ENCODE assay signal across 22 cellular contexts in the genomic region with DNA sequence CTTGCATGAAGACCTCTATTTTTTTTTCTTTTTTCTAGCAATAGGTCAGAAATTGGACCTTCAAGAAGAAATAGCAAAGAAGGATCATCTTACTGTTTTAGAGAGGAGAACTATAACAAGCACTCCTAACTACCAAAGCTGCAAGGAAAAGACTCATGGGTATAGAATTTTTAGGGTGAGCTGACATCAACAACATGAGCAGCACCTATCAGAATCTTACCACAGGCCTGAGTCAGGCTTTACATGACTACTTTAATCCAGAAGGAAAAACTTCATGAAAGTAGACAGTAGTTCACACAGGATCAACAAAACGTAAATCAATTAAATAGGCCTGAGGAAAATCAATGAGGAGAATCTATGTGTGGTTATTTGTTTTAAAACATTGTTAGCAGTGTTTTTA.
DNase-seq lines count a peak whose midpoint lies in the region; ATAC-seq, FAIRE-seq and TF ChIP-seq lines count a peak whose summit lies in the region.
"Had no signal": no experiment of that assay in that cellular context is flagged by ENCODE, and none has a peak within 500 bp of the region (broad histone marks: within the 10 kb centered on the region; RNA-seq: fewer than 3 reads in every experiment).

No MANE protein-coding gene starts in this region.

- H3K9me1 ChIP-seq in K562 (ENCODE audit: control insufficient read depth, insufficient read depth, low read length) = no peaks in the 10 kb centered on the region

- intact Hi-C loops in K562 (cut with micrococcal nuclease) (no loop called here), A673 (cut with micrococcal nuclease; ENCODE audit: unreplicated experiment) (no loop called here), CD14-positive monocyte (cut with micrococcal nuclease) (no loop called here)

- CTCF ChIA-PET in AG04450 (lab: Charles Lee) (no interaction called here), K562 (lab: Yijun Ruan, JAX; ENCODE audit: low intra/inter-chr PET ratio) (no interaction called here), A673 (lab: Charles Lee) (no interaction called here)
- CTCF ChIA-PET in activated CD8-positive, alpha-beta T cell treated with anti-CD3 and anti-CD28 coated beads, Interleukin-2, amount 10 ng/mL, durations not matched to agents 7 days and 5 days (lab: Charles Lee) = interaction anchor here (1.1 to 1.5 kb wide), 3 partner anchors 9 to 46 kb away, joined by 3 to 6 read pairs (median 3); no protein-coding TSS in a partner anchor

- TF ChIP-seq CTCF in AG04450 (IDR thresholded peaks at IDR 0.05; ENCODE audit: low read depth, low read length) (no peak), K562 (IDR thresholded peaks at IDR 0.05 in 2 of 3, conservative IDR thresholded peaks at IDR 0.05 in 1 of 3; ENCODE audit: insufficient read depth in 2 of 3, low read depth in 1 of 3, low read length in 3 of 3) (no peak), nephron progenitor cell (IDR thresholded peaks at IDR 0.05) (no peak), A673 (conservative IDR thresholded peaks at IDR 0.05; ENCODE audit: low read depth, low read length) (no peak), CD14-positive monocyte (IDR thresholded peaks at IDR 0.05) (no peak)

- POLR2A ChIA-PET in AG04450 (lab: Yijun Ruan, JAX) = no interaction called here
- POLR2A ChIA-PET in K562 (lab: Yijun Ruan, JAX) = no interaction called here
- POLR2A ChIA-PET in activated CD8-positive, alpha-beta T cell treated with anti-CD3 and anti-CD28 coated beads, Interleukin-2, amount 10 ng/mL, durations not matched to agents 7 days and 5 days (lab: Charles Lee) = no interaction called here
- POLR2A ChIA-PET in A673 (lab: Charles Lee; ENCODE audit: low non-redundant PET) = no interaction called here

- H3K36me3 Mint-ChIP-seq in nephron progenitor cell (ENCODE audit: low read depth) (peaks cover 11% of the 10 kb centered on the region), CD14-positive monocyte (no peaks in the 10 kb centered on the region)
- peaks cover 3% of the 10 kb centered on the region for H3K36me3 Mint-ChIP-seq in activated CD8-positive, alpha-beta T cell treated with anti-CD3 and anti-CD28 coated beads, Interleukin-2, amount 10 ng/mL, durations not matched to agents 7 days and 5 days (ENCODE audit: low read depth)
- H3K36me3 Mint-ChIP-seq: activated CD4-positive, alpha-beta memory T cell treated with anti-CD3 and anti-CD28 coated beads for 36 hours; natural killer cell; stimulated activated naive B cell treated with anti-CD40 and anti-IgM and Interleukin-4, amounts not matched to agents 10 μg/mL and 1 μg/mL and 100 μg/mL, for 72 hours; type B pancreatic cell had no signal

- H3K27me3 ChIP-seq in AG04450 (ENCODE audit: control insufficient read depth, insufficient read depth, low read length) = no peaks in the 10 kb centered on the region
- no peaks in the 10 kb centered on the region for H3K27me3 ChIP-seq in K562 (ENCODE audit: control insufficient read depth in 2 of 2, insufficient read depth in 2 of 2, low read length in 2 of 2)
- no peaks in the 10 kb centered on the region for H3K27me3 ChIP-seq in A673 (replicated peaks; ENCODE audit: insufficient read depth, low read depth, low read length, poor library complexity)

- no peak for TF ChIP-seq POLR2A in K562 (conservative IDR thresholded peaks at IDR 0.05)

- H3K4me1 Mint-ChIP-seq in nephron progenitor cell = peaks cover 44% of the 10 kb centered on the region
- H3K4me1 Mint-ChIP-seq in activated CD8-positive, alpha-beta T cell treated with anti-CD3 and anti-CD28 coated beads, Interleukin-2, amount 10 ng/mL, durations not matched to agents 7 days and 5 days (ENCODE audit: low read depth) = peaks cover 20% of the 10 kb centered on the region
- no peaks in the 10 kb centered on the region for H3K4me1 Mint-ChIP-seq in CD14-positive monocyte
- H3K4me1 Mint-ChIP-seq: natural killer cell had no signal

- no peak overlapping the region for H3K9ac ChIP-seq in K562 (ENCODE audit: insufficient read depth in 1 of 2, low read depth in 2 of 2, low read length in 2 of 2)

- ATAC-seq in K562 = no peak
- ATAC-seq in activated CD8-positive, alpha-beta T cell treated with anti-CD3 and anti-CD28 coated beads, Interleukin-2, amount 10 ng/mL, durations not matched to agents 7 days and 5 days = no peak
- ATAC-seq: effector memory CD8-positive, alpha-beta T cell; HCT116; natural killer cell; Right ventricle myocardium inferior; stimulated activated naive B cell treated with anti-CD40 and anti-IgM and Interleukin-4, amounts not matched to agents 10 μg/mL and 1 μg/mL and 100 μg/mL, for 72 hours had no signal

- no peaks in the 10 kb centered on the region for H3K4me1 ChIP-seq in K562 (replicated peaks in 1 of 2; ENCODE audit: control insufficient read depth in 2 of 2, insufficient read depth in 2 of 2, low read length in 2 of 2)
- H3K4me1 ChIP-seq in A673 (ENCODE audit: insufficient read depth, low read length, poor library complexity, severe bottlenecking) = no peaks in the 10 kb centered on the region

- H3K9me3 Mint-ChIP-seq in nephron progenitor cell = peaks cover 17% of the 10 kb centered on the region
- H3K9me3 Mint-ChIP-seq in activated CD8-positive, alpha-beta T cell treated with anti-CD3 and anti-CD28 coated beads, Interleukin-2, amount 10 ng/mL, durations not matched to agents 7 days and 5 days (ENCODE audit: insufficient read depth) = no peaks in the 10 kb centered on the region
- H3K9me3 Mint-ChIP-seq in CD14-positive monocyte = peaks cover 0 to 6% (median 0%) of the 10 kb centered on the region in 7 donors
- H3K9me3 Mint-ChIP-seq: activated CD4-positive, alpha-beta memory T cell treated with anti-CD3 and anti-CD28 coated beads for 36 hours; effector memory CD8-positive, alpha-beta T cell; type B pancreatic cell had no signal

- no peaks in the 10 kb centered on the region for H3K36me3 ChIP-seq in K562 (ENCODE audit: control insufficient read depth, insufficient read depth, low read length)
- H3K36me3 ChIP-seq in A673 (ENCODE audit: insufficient read depth, low read length, poor library complexity, severe bottlenecking) = no peaks in the 10 kb centered on the region

- H3K4me3 Mint-ChIP-seq in nephron progenitor cell (no peak overlapping the region), CD14-positive monocyte (no peak overlapping the region)
- H3K4me3 Mint-ChIP-seq in activated CD8-positive, alpha-beta T cell treated with anti-CD3 and anti-CD28 coated beads, Interleukin-2, amount 10 ng/mL, durations not matched to agents 7 days and 5 days = no peak overlapping the region
- H3K4me3 Mint-ChIP-seq: activated CD4-positive, alpha-beta memory T cell treated with anti-CD3 and anti-CD28 coated beads for 36 hours; activated T-helper 1 cell treated with anti-CD3 and anti-CD28 coated beads, Interleukin-12 subunit alpha, Interleukin-12 subunit beta, Interleukin-2, Interleukin-4 antibody, amounts not matched to agents 30 ng/mL and 10 ng/mL and 1 ng/mL, durations not matched to agents 14 hours and 24 hours and 36 hours; effector memory CD8-positive, alpha-beta T cell; natural killer cell; stimulated activated naive B cell treated with anti-CD40 and anti-IgM and Interleukin-4, amounts not matched to agents 10 μg/mL and 1 μg/mL and 100 μg/mL, for 72 hours; type B pancreatic cell had no signal

- BruUV-seq in K562 (replicated peaks; lab: Mats Ljungman, UMichigan) (no TSS peak), A673 (replicated peaks; lab: Mats Ljungman, UMichigan) (no TSS peak)

- H2AFZ ChIP-seq in K562 (ENCODE audit: low read depth, low read length) = peak overlapping the region; percentile 27; the same call in 1 of the 2 replicates

- H3K79me2 ChIP-seq in K562 (ENCODE audit: control insufficient read depth, insufficient read depth, low read length) = no peaks in the 10 kb centered on the region

- H3K27me3 Mint-ChIP-seq in nephron progenitor cell (ENCODE audit: low read depth, poor library complexity) (no peaks in the 10 kb centered on the region), CD14-positive monocyte (ENCODE audit: low read depth in 3 of 3) (peaks cover 0 to 2% (median 1%) of the 10 kb centered on the region in 3 donors)
- no peaks in the 10 kb centered on the region for H3K27me3 Mint-ChIP-seq in activated CD8-positive, alpha-beta T cell treated with anti-CD3 and anti-CD28 coated beads, Interleukin-2, amount 10 ng/mL, durations not matched to agents 7 days and 5 days (ENCODE audit: low read depth)
- H3K27me3 Mint-ChIP-seq: activated CD4-positive, alpha-beta memory T cell treated with anti-CD3 and anti-CD28 coated beads for 36 hours; stimulated activated naive B cell treated with anti-CD40 and anti-IgM and Interleukin-4, amounts not matched to agents 10 μg/mL and 1 μg/mL and 100 μg/mL, for 72 hours; type B pancreatic cell had no signal

- WGBS in K562 (ENCODE audit: insufficient coverage, low coverage, missing lambda C conversion rate) = 9% methylated on average over 1 of the region's 1 CpG

- H3K9me3 ChIP-seq in AG04450 (ENCODE audit: control insufficient read depth, insufficient read depth, low read length) (no peaks in the 10 kb centered on the region), K562 (replicated peaks; ENCODE audit: control insufficient read depth, insufficient read depth, low read depth, low read length) (no peaks in the 10 kb centered on the region), A673 (ENCODE audit: low read depth, low read length, poor library complexity, severe bottlenecking) (no peaks in the 10 kb centered on the region)

- H3K27ac ChIP-seq in AG04450 (ENCODE audit: low read depth, low read length) (no peak overlapping the region), K562 (ENCODE audit: extremely low read depth, low read depth, low read length) (no peak overlapping the region), A673 (ENCODE audit: low read depth, low read length, poor library complexity, severe bottlenecking) (no peak overlapping the region)

- H3K27ac Mint-ChIP-seq in nephron progenitor cell = peak overlapping the region; percentile 11
- no peak overlapping the region for H3K27ac Mint-ChIP-seq in activated CD8-positive, alpha-beta T cell treated with anti-CD3 and anti-CD28 coated beads, Interleukin-2, amount 10 ng/mL, durations not matched to agents 7 days and 5 days
- no peak overlapping the region for H3K27ac Mint-ChIP-seq in CD14-positive monocyte
- H3K27ac Mint-ChIP-seq: activated CD4-positive, alpha-beta memory T cell treated with anti-CD3 and anti-CD28 coated beads for 36 hours; activated T-helper 1 cell treated with anti-CD3 and anti-CD28 coated beads, Interleukin-12 subunit alpha, Interleukin-12 subunit beta, Interleukin-2, Interleukin-4 antibody, amounts not matched to agents 30 ng/mL and 10 ng/mL and 1 ng/mL, durations not matched to agents 14 hours and 24 hours and 36 hours; effector memory CD8-positive, alpha-beta T cell; natural killer cell; stimulated activated naive B cell treated with anti-CD40 and anti-IgM and Interleukin-4, amounts not matched to agents 10 μg/mL and 1 μg/mL and 100 μg/mL, for 72 hours; type B pancreatic cell had no signal

- H3K4me2 ChIP-seq in K562 (ENCODE audit: insufficient read depth, low read length) = no peak overlapping the region

- no peak for FAIRE-seq in K562 (lab: Jason Lieb, UNC)

- no peaks in the 10 kb centered on the region for H4K20me1 ChIP-seq in K562 (replicated peaks; ENCODE audit: control insufficient read depth, insufficient read depth, low read length)

- DNase-seq in AG04450 (ENCODE audit: low read depth, low spot score) = peak; percentile 18
- DNase-seq in HS-5 (ENCODE audit: low read depth) = peak; percentile 16
- DNase-seq in K562 (ENCODE audit: extremely low read depth in 1 of 4, low spot score in 3 of 4) = no peak
- DNase-seq in nephron progenitor cell = no peak
- DNase-seq in NCI-H146 treated with DMSO at 0.1 percent for 48 hours (lab: John Stamatoyannopoulos, UW; ENCODE audit: unreplicated experiment) = no peak
- DNase-seq in activated CD8-positive, alpha-beta T cell treated with anti-CD3 and anti-CD28 coated beads, Interleukin-2, amount 10 ng/mL, durations not matched to agents 7 days and 5 days = no peak
- no peak for DNase-seq in A673 (ENCODE audit: low spot score)
- no peak for DNase-seq in CD14-positive monocyte (ENCODE audit: low spot score)
- DNase-seq: activated CD4-positive, alpha-beta memory T cell treated with anti-CD3 and anti-CD28 coated beads for 36 hours; effector memory CD8-positive, alpha-beta T cell; EL; kidney glomerular epithelial cell; mesendoderm; natural killer cell; NCI-H1092; NCI-H2081 treated with DMSO at 0.1 percent for 48 hours; NCI-H524 treated with DMSO at 0.1 percent for 48 hours; stimulated activated naive B cell treated with anti-CD40 and anti-IgM and Interleukin-4, amounts not matched to agents 10 μg/mL and 1 μg/mL and 100 μg/mL, for 72 hours had no signal

- no peak for TF ChIP-seq RAD21 in K562 (CRISPR knock-in tag; conservative IDR thresholded peaks at IDR 0.05 in 1 of 2, IDR thresholded peaks at IDR 0.05 in 1 of 2)

- in situ Hi-C loops in K562 (cut with MboI) = no loop called here

- H3K4me3 ChIP-seq in AG04450 (ENCODE audit: low read depth, low read length) (no peak overlapping the region), K562 (no peak overlapping the region), A673 (ENCODE audit: low read depth, low read length, poor library complexity, severe bottlenecking) (no peak overlapping the region)

- no peak for TF ChIP-seq EP300 in K562 (IDR thresholded peaks at IDR 0.05; ENCODE audit: low read length)

Comparison
In these comparisons a context has a peak if more than half of its experiments do, and no peak if none do; other contexts are left out.
1. DNase-seq: peak in AG04450 (single experiment) and HS-5 (single experiment); none in K562 (0 of 4), nephron progenitor cell (single experiment), NCI-H146 treated with DMSO at 0.1 percent for 48 hours (single experiment), activated CD8-positive, alpha-beta T cell treated with anti-CD3 and anti-CD28 coated beads, Interleukin-2, amount 10 ng/mL, durations not matched to agents 7 days and 5 days (single experiment), A673 (single experiment) and CD14-positive monocyte (single experiment).